ENCODE assay signal across 1 cellular context in the genomic region with DNA sequence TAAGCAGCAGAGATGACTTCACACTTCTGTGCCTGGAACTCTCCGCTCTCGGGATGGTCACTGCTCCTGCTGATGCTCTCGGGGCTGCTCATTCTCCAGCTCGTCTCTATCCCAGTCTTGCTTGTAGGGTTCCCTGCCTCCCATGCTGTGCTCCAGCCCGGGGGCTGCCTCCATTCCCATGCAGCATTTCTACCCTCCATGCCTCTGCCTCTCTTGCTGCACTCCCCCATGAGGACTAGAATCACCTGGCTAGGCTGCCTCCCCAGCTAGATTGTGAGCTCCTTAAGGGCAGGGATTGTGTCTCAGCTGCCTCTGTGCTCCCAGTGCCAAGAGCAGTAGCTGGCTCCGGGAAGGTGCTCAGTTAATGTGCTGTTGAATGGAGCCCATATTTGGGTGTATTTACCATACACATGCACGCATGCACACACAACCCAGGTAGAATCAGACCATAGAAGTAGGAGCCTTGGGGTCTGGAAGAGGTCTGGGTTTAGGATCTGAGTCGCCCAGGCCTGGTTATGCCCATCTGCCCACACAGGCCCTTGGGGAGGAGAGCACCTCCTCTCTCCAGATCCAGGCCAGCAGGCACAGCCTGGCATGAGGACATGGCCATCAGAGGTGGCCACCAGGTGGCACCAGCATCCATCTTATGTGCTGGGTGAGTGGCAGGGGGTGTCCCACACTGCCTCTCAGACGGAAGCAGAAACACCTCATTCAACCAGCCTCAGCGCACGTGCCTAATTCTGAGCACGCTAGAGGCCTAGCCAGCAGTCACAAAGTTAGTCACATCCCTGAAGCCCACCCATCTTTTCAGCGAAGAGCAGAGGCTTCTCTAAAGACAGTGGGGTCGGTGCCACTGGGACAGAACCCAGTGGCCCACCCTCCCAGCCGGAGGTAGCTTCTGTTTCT.
TF ChIP-seq lines count a peak whose summit lies in the region.

No MANE protein-coding gene starts in this region.

TF ChIP-seq in K562, 482 proteins besides CTCF, POLR2A, EP300 and RAD21 (continued from another document and continues in another):
- TF ChIP-seq RFX5 (IDR thresholded peaks at IDR 0.05; ENCODE audit: low read depth, low read length): no peak
- TF ChIP-seq SRSF7 (optimal IDR thresholded peaks at IDR 0.05; ENCODE audit: low read depth, low read length): no peak
- TF ChIP-seq RFX7 (CRISPR knock-in tag; IDR thresholded peaks at IDR 0.05): no peak
- TF ChIP-seq ZNF384 (IDR thresholded peaks at IDR 0.05; ENCODE audit: low read depth, low read length): no peak
- no peak for TF ChIP-seq OTX1 (CRISPR knock-in tag; IDR thresholded peaks at IDR 0.05)
- no peak for TF ChIP-seq BMI1 (IDR thresholded peaks at IDR 0.05; ENCODE audit: low read length)
- no peak for TF ChIP-seq SP2 (IDR thresholded peaks at IDR 0.05; ENCODE audit: extremely low read depth, low read depth, low read length, poor library complexity, severe bottlenecking)
- TF ChIP-seq, protein P1, sequence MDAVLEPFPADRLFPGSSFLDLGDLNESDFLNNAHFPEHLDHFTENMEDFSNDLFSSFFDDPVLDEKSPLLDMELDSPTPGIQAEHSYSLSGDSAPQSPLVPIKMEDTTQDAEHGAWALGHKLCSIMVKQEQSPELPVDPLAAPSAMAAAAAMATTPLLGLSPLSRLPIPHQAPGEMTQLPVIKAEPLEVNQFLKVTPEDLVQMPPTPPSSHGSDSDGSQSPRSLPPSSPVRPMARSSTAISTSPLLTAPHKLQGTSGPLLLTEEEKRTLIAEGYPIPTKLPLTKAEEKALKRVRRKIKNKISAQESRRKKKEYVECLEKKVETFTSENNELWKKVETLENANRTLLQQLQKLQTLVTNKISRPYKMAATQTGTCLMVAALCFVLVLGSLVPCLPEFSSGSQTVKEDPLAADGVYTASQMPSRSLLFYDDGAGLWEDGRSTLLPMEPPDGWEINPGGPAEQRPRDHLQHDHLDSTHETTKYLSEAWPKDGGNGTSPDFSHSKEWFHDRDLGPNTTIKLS (IDR thresholded peaks at IDR 0.05; ENCODE audit: borderline replicate concordance, low read depth): no peak
- TF ChIP-seq MYC (IDR thresholded peaks at IDR 0.05; ENCODE audit: low read depth, low read length): peak; percentile 49; the same call in 1 of the 2 replicates
- no peak for TF ChIP-seq MYC (CRISPR knock-in tag; IDR thresholded peaks at IDR 0.05; ENCODE audit: borderline replicate concordance, low read depth)
- TF ChIP-seq EP400 (IDR thresholded peaks at IDR 0.05): no peak
- no peak for TF ChIP-seq C11orf30 (IDR thresholded peaks at IDR 0.05; ENCODE audit: low read depth)
- TF ChIP-seq HDAC2 (IDR thresholded peaks at IDR 0.05): no peak
- no peak for TF ChIP-seq ZNF785 (CRISPR knock-in tag; IDR thresholded peaks at IDR 0.05)
- no peak for TF ChIP-seq NELFE (IDR thresholded peaks at IDR 0.05; ENCODE audit: insufficient read depth, insufficient read length)
- TF ChIP-seq, protein P2, sequence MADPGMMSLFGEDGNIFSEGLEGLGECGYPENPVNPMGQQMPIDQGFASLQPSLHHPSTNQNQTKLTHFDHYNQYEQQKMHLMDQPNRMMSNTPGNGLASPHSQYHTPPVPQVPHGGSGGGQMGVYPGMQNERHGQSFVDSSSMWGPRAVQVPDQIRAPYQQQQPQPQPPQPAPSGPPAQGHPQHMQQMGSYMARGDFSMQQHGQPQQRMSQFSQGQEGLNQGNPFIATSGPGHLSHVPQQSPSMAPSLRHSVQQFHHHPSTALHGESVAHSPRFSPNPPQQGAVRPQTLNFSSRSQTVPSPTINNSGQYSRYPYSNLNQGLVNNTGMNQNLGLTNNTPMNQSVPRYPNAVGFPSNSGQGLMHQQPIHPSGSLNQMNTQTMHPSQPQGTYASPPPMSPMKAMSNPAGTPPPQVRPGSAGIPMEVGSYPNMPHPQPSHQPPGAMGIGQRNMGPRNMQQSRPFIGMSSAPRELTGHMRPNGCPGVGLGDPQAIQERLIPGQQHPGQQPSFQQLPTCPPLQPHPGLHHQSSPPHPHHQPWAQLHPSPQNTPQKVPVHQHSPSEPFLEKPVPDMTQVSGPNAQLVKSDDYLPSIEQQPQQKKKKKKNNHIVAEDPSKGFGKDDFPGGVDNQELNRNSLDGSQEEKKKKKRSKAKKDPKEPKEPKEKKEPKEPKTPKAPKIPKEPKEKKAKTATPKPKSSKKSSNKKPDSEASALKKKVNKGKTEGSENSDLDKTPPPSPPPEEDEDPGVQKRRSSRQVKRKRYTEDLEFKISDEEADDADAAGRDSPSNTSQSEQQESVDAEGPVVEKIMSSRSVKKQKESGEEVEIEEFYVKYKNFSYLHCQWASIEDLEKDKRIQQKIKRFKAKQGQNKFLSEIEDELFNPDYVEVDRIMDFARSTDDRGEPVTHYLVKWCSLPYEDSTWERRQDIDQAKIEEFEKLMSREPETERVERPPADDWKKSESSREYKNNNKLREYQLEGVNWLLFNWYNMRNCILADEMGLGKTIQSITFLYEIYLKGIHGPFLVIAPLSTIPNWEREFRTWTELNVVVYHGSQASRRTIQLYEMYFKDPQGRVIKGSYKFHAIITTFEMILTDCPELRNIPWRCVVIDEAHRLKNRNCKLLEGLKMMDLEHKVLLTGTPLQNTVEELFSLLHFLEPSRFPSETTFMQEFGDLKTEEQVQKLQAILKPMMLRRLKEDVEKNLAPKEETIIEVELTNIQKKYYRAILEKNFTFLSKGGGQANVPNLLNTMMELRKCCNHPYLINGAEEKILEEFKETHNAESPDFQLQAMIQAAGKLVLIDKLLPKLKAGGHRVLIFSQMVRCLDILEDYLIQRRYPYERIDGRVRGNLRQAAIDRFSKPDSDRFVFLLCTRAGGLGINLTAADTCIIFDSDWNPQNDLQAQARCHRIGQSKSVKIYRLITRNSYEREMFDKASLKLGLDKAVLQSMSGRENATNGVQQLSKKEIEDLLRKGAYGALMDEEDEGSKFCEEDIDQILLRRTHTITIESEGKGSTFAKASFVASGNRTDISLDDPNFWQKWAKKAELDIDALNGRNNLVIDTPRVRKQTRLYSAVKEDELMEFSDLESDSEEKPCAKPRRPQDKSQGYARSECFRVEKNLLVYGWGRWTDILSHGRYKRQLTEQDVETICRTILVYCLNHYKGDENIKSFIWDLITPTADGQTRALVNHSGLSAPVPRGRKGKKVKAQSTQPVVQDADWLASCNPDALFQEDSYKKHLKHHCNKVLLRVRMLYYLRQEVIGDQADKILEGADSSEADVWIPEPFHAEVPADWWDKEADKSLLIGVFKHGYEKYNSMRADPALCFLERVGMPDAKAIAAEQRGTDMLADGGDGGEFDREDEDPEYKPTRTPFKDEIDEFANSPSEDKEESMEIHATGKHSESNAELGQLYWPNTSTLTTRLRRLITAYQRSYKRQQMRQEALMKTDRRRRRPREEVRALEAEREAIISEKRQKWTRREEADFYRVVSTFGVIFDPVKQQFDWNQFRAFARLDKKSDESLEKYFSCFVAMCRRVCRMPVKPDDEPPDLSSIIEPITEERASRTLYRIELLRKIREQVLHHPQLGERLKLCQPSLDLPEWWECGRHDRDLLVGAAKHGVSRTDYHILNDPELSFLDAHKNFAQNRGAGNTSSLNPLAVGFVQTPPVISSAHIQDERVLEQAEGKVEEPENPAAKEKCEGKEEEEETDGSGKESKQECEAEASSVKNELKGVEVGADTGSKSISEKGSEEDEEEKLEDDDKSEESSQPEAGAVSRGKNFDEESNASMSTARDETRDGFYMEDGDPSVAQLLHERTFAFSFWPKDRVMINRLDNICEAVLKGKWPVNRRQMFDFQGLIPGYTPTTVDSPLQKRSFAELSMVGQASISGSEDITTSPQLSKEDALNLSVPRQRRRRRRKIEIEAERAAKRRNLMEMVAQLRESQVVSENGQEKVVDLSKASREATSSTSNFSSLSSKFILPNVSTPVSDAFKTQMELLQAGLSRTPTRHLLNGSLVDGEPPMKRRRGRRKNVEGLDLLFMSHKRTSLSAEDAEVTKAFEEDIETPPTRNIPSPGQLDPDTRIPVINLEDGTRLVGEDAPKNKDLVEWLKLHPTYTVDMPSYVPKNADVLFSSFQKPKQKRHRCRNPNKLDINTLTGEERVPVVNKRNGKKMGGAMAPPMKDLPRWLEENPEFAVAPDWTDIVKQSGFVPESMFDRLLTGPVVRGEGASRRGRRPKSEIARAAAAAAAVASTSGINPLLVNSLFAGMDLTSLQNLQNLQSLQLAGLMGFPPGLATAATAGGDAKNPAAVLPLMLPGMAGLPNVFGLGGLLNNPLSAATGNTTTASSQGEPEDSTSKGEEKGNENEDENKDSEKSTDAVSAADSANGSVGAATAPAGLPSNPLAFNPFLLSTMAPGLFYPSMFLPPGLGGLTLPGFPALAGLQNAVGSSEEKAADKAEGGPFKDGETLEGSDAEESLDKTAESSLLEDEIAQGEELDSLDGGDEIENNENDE (IDR thresholded peaks at IDR 0.05; ENCODE audit: low read depth, low read length): no peak
- TF ChIP-seq FUS (optimal IDR thresholded peaks at IDR 0.05; ENCODE audit: low read depth, low read length): no peak
- no peak for TF ChIP-seq ZNF133 (CRISPR knock-in tag; IDR thresholded peaks at IDR 0.05)
- no peak for TF ChIP-seq TFAM (CRISPR knock-in tag; conservative IDR thresholded peaks at IDR 0.05)
- no peak for TF ChIP-seq MIER1 (IDR thresholded peaks at IDR 0.05; ENCODE audit: low read depth)
- no peak for TF ChIP-seq ZBTB11 (CRISPR knock-in tag; IDR thresholded peaks at IDR 0.05)
- TF ChIP-seq, protein P3, sequence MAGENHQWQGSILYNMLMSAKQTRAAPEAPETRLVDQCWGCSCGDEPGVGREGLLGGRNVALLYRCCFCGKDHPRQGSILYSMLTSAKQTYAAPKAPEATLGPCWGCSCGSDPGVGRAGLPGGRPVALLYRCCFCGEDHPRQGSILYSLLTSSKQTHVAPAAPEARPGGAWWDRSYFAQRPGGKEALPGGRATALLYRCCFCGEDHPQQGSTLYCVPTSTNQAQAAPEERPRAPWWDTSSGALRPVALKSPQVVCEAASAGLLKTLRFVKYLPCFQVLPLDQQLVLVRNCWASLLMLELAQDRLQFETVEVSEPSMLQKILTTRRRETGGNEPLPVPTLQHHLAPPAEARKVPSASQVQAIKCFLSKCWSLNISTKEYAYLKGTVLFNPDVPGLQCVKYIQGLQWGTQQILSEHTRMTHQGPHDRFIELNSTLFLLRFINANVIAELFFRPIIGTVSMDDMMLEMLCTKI (IDR thresholded peaks at IDR 0.05; ENCODE audit: partially characterized antibody): no peak
- TF ChIP-seq SMC3 (conservative IDR thresholded peaks at IDR 0.05; ENCODE audit: insufficient read depth, low read depth, low read length): peak; percentile 81
- TF ChIP-seq, protein P4, sequence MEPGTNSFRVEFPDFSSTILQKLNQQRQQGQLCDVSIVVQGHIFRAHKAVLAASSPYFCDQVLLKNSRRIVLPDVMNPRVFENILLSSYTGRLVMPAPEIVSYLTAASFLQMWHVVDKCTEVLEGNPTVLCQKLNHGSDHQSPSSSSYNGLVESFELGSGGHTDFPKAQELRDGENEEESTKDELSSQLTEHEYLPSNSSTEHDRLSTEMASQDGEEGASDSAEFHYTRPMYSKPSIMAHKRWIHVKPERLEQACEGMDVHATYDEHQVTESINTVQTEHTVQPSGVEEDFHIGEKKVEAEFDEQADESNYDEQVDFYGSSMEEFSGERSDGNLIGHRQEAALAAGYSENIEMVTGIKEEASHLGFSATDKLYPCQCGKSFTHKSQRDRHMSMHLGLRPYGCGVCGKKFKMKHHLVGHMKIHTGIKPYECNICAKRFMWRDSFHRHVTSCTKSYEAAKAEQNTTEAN (CRISPR knock-in tag; IDR thresholded peaks at IDR 0.05): no peak
- TF ChIP-seq, protein P5, sequence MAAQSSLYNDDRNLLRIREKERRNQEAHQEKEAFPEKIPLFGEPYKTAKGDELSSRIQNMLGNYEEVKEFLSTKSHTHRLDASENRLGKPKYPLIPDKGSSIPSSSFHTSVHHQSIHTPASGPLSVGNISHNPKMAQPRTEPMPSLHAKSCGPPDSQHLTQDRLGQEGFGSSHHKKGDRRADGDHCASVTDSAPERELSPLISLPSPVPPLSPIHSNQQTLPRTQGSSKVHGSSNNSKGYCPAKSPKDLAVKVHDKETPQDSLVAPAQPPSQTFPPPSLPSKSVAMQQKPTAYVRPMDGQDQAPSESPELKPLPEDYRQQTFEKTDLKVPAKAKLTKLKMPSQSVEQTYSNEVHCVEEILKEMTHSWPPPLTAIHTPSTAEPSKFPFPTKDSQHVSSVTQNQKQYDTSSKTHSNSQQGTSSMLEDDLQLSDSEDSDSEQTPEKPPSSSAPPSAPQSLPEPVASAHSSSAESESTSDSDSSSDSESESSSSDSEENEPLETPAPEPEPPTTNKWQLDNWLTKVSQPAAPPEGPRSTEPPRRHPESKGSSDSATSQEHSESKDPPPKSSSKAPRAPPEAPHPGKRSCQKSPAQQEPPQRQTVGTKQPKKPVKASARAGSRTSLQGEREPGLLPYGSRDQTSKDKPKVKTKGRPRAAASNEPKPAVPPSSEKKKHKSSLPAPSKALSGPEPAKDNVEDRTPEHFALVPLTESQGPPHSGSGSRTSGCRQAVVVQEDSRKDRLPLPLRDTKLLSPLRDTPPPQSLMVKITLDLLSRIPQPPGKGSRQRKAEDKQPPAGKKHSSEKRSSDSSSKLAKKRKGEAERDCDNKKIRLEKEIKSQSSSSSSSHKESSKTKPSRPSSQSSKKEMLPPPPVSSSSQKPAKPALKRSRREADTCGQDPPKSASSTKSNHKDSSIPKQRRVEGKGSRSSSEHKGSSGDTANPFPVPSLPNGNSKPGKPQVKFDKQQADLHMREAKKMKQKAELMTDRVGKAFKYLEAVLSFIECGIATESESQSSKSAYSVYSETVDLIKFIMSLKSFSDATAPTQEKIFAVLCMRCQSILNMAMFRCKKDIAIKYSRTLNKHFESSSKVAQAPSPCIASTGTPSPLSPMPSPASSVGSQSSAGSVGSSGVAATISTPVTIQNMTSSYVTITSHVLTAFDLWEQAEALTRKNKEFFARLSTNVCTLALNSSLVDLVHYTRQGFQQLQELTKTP (IDR thresholded peaks at IDR 0.05; ENCODE audit: low read depth in 1 of 2, partially characterized antibody in 2 of 2): no peak
